28 cellular contexts compared by ENCODE assay signal in the genomic region with DNA sequence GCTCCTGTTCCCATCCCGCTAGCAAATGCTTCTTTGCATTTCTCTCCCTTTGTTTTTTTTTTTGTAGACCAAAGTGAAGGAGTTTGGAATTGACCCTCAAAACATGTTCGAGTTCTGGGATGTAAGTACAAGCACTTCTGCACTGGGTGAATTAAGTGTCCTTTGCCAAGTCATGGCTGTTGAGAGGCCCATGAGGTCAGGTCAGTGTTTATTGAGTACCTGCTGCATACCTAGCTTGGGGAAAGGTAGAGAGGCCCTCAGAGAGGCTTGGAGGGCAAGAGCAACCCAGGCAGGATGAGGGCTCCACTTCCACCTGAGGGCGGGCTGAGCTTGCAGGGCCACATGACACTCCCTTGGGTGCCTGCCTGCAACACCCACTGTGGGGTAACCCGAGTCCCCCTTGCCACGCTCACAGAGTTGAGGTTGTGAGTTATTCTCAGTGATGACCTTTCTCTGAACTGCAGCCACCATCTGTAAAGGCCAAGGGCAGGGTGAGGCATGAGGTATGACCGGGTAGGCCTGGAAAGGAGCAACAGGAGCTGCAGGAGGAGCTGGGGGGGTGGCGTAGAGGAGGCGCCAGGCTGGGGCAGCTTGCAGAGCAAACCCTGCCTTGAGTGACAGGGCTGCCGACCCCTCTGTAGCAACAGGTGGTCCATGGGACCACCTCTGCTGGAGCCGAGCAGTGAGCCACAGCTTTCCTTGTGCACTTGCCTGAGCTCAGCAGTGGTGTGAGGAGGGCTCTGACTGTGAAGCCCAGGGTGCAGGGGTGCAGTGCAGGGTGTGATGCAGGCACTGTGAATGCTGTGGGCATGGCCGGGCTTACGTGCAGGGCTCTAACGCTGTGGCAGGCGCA.
"Had no signal": no experiment of that assay in that cellular context is flagged by ENCODE, and none has a peak within 500 bp of the region (broad histone marks: within the 10 kb centered on the region; RNA-seq: fewer than 3 reads in every experiment).

No MANE protein-coding gene starts in this region.

- H3K27me3 Mint-ChIP-seq: central memory CD8-positive, alpha-beta T cell; naive thymus-derived CD8-positive, alpha-beta T cell had no signal

- H3K4me1 Mint-ChIP-seq: immature natural killer cell had no signal

- DNase-seq: dermis blood vessel endothelial cell; effector memory CD4-positive, alpha-beta T cell; erythroblast; esophagus squamous epithelium; foreskin melanocyte; hypothalamus; immature natural killer cell; islet precursor cell; kidney glomerular epithelial cell; left colon; left ventricle myocardium superior; mesenchymal stem cell; midbrain; naive thymus-derived CD8-positive, alpha-beta T cell; small intestine; stimulated activated CD4-positive, alpha-beta T cell treated with anti-CD3 and anti-CD28 coated beads, Interleukin-15, amount 100 ng/mL, for 24 hours; stimulated activated CD4-positive, alpha-beta T cell treated with anti-CD3 and anti-CD28 coated beads, Interleukin-2, amount 100 ng/mL, for 48 hours; stimulated activated CD8-positive, alpha-beta memory T cell treated with anti-CD3 and anti-CD28 coated beads, Interleukin-4, amount 100 ng/mL, for 48 hours; stimulated activated naive CD4-positive, alpha-beta T cell; substantia nigra; testis; upper lobe of left lung had no signal

- H3K27me3 ChIP-seq: esophagus squamous epithelium, testis, tibial nerve, upper lobe of left lung had no signal

- H3K9me3 Mint-ChIP-seq: central memory CD8-positive, alpha-beta T cell; immature natural killer cell; naive thymus-derived CD8-positive, alpha-beta T cell had no signal

- ATAC-seq: left colon; left ventricle myocardium superior; naive thymus-derived CD8-positive, alpha-beta T cell; right cardiac atrium had no signal

- H3K27ac ChIP-seq: coronary artery, esophagus squamous epithelium, prostate gland, testis, tibial nerve, upper lobe of left lung had no signal

- H3K27ac Mint-ChIP-seq: immature natural killer cell had no signal

- H3K4me3 Mint-ChIP-seq: central memory CD8-positive, alpha-beta T cell; immature natural killer cell; naive thymus-derived CD8-positive, alpha-beta T cell had no signal

- H3K4me1 ChIP-seq: esophagus squamous epithelium, prostate gland, testis, tibial nerve, upper lobe of left lung had no signal

- H3K4me3 ChIP-seq: coronary artery, esophagus squamous epithelium, lung, prostate gland, testis, tibial nerve, upper lobe of left lung had no signal

- H3K9me3 ChIP-seq: esophagus squamous epithelium, prostate gland, testis, tibial nerve, upper lobe of left lung had no signal
